18 cellular contexts compared by ENCODE assay signal in the genomic region with DNA sequence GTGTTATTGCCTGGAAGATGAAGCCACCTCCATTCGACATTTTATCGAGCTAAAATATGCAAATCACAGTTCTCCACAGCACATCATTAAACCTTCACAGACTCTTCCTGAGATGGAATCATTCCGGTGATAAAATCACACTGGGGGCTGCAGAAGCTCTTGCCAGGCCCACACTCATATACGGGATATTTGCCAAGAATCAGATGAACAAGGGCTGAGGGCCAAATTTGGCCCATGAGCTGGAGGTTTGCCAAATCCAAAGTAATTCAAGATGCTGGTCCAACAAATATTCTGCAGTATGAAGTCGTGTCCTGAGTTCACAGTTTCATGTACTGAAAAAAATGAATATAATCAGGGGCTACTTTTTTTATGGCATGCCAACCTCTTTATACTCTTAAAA. TPM values are rescaled to one million over a fixed set of nuclear protein-coding genes. Genes with fewer than 3 reads are reported as not detected.
A peak's percentile ranks its signal among the peaks of the same experiment; 100 is the strongest.
DNase-seq lines count a peak whose midpoint lies in the region; ATAC-seq and TF ChIP-seq lines count a peak whose summit lies in the region.
"Had no signal": no experiment of that assay in that cellular context is flagged by ENCODE, and none has a peak within 500 bp of the region (broad histone marks: within the 10 kb centered on the region; RNA-seq: fewer than 3 reads in every experiment).

No MANE protein-coding gene starts in this region.

- H3K9me3 ChIP-seq in A673 (ENCODE audit: low read depth, low read length, poor library complexity, severe bottlenecking), result no peaks in the 10 kb centered on the region
- no peaks in the 10 kb centered on the region for H3K9me3 ChIP-seq in fibroblast of lung (ENCODE audit: control insufficient read depth, insufficient read depth, low read depth, low read length)
- no peaks in the 10 kb centered on the region for H3K9me3 ChIP-seq in left ventricle myocardium inferior (replicated peaks)
- H3K9me3 ChIP-seq: heart left ventricle had no signal

- no peak overlapping the region for H2AFZ ChIP-seq in fibroblast of lung (ENCODE audit: low read length)

- CTCF ChIA-PET in A673 (lab: Charles Lee), result no interaction called here

- ATAC-seq in GM19351 (IDR thresholded peaks at IDR 0.05; ENCODE audit: unreplicated experiment) (no peak), HG02642 (IDR thresholded peaks at IDR 0.05; ENCODE audit: poor library complexity, unreplicated experiment) (no peak)
- ATAC-seq: activated CD4-positive, CD25-positive, alpha-beta regulatory T cell treated with anti-CD3 and anti-CD28 coated beads, Interleukin-2, amount 50 U/mL, for 24 hours; heart left ventricle; right cardiac atrium had no signal

- H3K36me3 ChIP-seq in A673 (ENCODE audit: insufficient read depth, low read length, poor library complexity, severe bottlenecking) (no peaks in the 10 kb centered on the region), fibroblast of lung (ENCODE audit: control insufficient read depth, insufficient read depth, low read length) (no peaks in the 10 kb centered on the region), left ventricle myocardium inferior (no peaks in the 10 kb centered on the region)
- H3K36me3 ChIP-seq: heart left ventricle had no signal

- DNase-seq in A673 (ENCODE audit: low spot score) (peak; percentile 52), HFF-Myc (ENCODE audit: extremely low read depth, low read depth) (peak; percentile 36), NCI-H69 (lab: John Stamatoyannopoulos, UW) (peak; percentile 80), fibroblast of lung (ENCODE audit: low read depth in 2 of 2) (peak; percentile 11 to 12), NCI-H1930 (lab: John Stamatoyannopoulos, UW) (no peak), left ventricle myocardium inferior (no peak)
- DNase-seq: activated effector memory CD4-positive, alpha-beta T cell treated with Interleukin-2 at 50 U/mL for 16 hours; cortex of kidney; HCEC 1CT; heart left ventricle; right cardiac atrium; Right ventricle myocardium superior; substantia nigra; T-helper 2 cell had no signal

- POLR2A ChIA-PET in A673 (lab: Charles Lee; ENCODE audit: low non-redundant PET), result no interaction called here

- H3K4me2 ChIP-seq in fibroblast of lung (ENCODE audit: extremely low read depth, insufficient read depth, low read length), result no peak overlapping the region

- H3K4me3 ChIP-seq in A673 (ENCODE audit: low read depth, low read length, poor library complexity, severe bottlenecking) (no peak overlapping the region), HFF-Myc (replicated peaks; ENCODE audit: low read depth, low read length) (no peak overlapping the region), fibroblast of lung (replicated peaks in 1 of 4; ENCODE audit: control extremely low read depth in 1 of 4, insufficient read depth in 1 of 4, low read depth in 3 of 4, low read length in 4 of 4) (no peak overlapping the region), left ventricle myocardium inferior (no peak overlapping the region)
- H3K4me3 ChIP-seq: heart left ventricle had no signal

- TF ChIP-seq CTCF in A673 (conservative IDR thresholded peaks at IDR 0.05; ENCODE audit: low read depth, low read length) (no peak), HFF-Myc (IDR thresholded peaks at IDR 0.05; ENCODE audit: low read depth, low read length, missing control alignments) (no peak), fibroblast of lung (conservative IDR thresholded peaks at IDR 0.05 in 1 of 2, IDR thresholded peaks at IDR 0.05 in 1 of 2; ENCODE audit: low read depth in 1 of 2, low read length in 2 of 2) (no peak), left ventricle myocardium inferior (IDR thresholded peaks at IDR 0.05; ENCODE audit: borderline replicate concordance) (no peak)

- H3K4me1 ChIP-seq in A673 (ENCODE audit: insufficient read depth, low read length, poor library complexity, severe bottlenecking) (peaks cover 8% of the 10 kb centered on the region), fibroblast of lung (ENCODE audit: control insufficient read depth, extremely low read depth, insufficient read depth, low read length) (no peaks in the 10 kb centered on the region), left ventricle myocardium inferior (no peaks in the 10 kb centered on the region)
- H3K4me1 ChIP-seq: heart left ventricle had no signal

- H4K20me1 ChIP-seq in fibroblast of lung (ENCODE audit: control insufficient read depth, extremely low read depth, insufficient read depth, low read length), result no peaks in the 10 kb centered on the region

- intact Hi-C loops in A673 (cut with micrococcal nuclease; ENCODE audit: unreplicated experiment) (no loop called here), left ventricle myocardium inferior (cut with micrococcal nuclease) (no loop called here)

- H3K27ac ChIP-seq in A673 (ENCODE audit: low read depth, low read length, poor library complexity, severe bottlenecking) (no peak overlapping the region), fibroblast of lung (ENCODE audit: insufficient read depth, low read length) (no peak overlapping the region), left ventricle myocardium inferior (replicated peaks) (no peak overlapping the region)
- H3K27ac ChIP-seq: heart left ventricle had no signal

- H3K27me3 ChIP-seq in A673 (replicated peaks; ENCODE audit: insufficient read depth, low read depth, low read length, poor library complexity) (no peaks in the 10 kb centered on the region), fibroblast of lung (ENCODE audit: control insufficient read depth, insufficient read depth, low read length) (no peaks in the 10 kb centered on the region), left ventricle myocardium inferior (ENCODE audit: low read depth) (peaks cover 73% of the 10 kb centered on the region)

- no peak overlapping the region for H3K9ac ChIP-seq in fibroblast of lung (ENCODE audit: insufficient read depth, low read length)

- BruUV-seq in A673 (replicated peaks; lab: Mats Ljungman, UMichigan), result no TSS peak

- no peaks in the 10 kb centered on the region for H3K79me2 ChIP-seq in fibroblast of lung (ENCODE audit: control insufficient read depth, insufficient read depth, low read length)

RNA-seq across cellular contexts. Expression of a gene that starts 16.6 kb away (rescaled TPM):
- not detected in 2 replicates for total RNA-seq in A673 (2021)
- total RNA-seq in fibroblast of lung, result not detected in 2 replicates
- not detected in 2 replicates for polyA plus RNA-seq in fibroblast of lung
- not detected in 2 replicates for polyA plus RNA-seq in fibroblast of lung (2012)
- not detected in 2 replicates for polyA minus RNA-seq in fibroblast of lung (ENCODE audit: low replicate concordance)
- not detected for total RNA-seq in left ventricle myocardium inferior
- total RNA-seq: epithelial cell of proximal tubule, heart left ventricle, right cardiac atrium, Right ventricle myocardium superior had no signal
- polyA plus RNA-seq: heart left ventricle, right cardiac atrium had no signal

Comparison
In these comparisons a context has a peak if more than half of its experiments do, and no peak if none do; other contexts are left out.
1. DNase-seq: peak in A673 (single experiment), HFF-Myc (single experiment), NCI-H69 (single experiment) and fibroblast of lung (2 of 2); none in NCI-H1930 (0 of 2) and left ventricle myocardium inferior (single experiment).